In the genomic region with DNA sequence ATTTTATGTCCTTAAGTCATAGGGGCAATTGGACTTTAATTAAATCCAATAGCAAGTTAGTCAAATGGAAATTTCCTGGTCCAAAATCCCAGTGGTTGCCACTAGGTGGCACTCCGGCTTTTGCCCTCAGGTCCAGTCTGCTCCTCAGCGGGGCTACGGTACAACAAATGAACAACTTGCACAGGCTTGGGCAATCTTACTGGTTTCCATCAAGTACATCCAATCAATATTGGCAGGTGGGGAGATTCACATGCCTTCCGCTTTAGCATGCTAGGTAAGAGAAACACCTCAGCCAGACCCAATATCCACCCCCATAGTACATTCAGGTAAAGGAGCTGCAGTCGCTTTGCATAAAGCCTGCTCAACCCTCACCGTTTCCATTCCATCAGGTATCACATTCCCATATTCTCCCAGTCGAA, we compare ENCODE assay signal across 8 cellular contexts. TPM values are rescaled to one million over a fixed set of nuclear protein-coding genes. Genes with fewer than 3 reads are reported as not detected.
A peak's percentile ranks its signal among the peaks of the same experiment; 100 is the strongest.
DNase-seq lines count a peak whose midpoint lies in the region; ATAC-seq, FAIRE-seq and TF ChIP-seq lines count a peak whose summit lies in the region.

No MANE protein-coding gene starts in this region.

- peaks cover 9% of the 10 kb centered on the region for H3K36me3 Mint-ChIP-seq in progenitor cell of endocrine pancreas (ENCODE audit: insufficient read depth)

- H3K27me3 Mint-ChIP-seq in progenitor cell of endocrine pancreas, result no peaks in the 10 kb centered on the region

- no peak overlapping the region for H3K4me3 Mint-ChIP-seq in progenitor cell of endocrine pancreas (ENCODE audit: low read depth)

- H3K9me3 Mint-ChIP-seq in progenitor cell of endocrine pancreas (ENCODE audit: low read depth), result no peaks in the 10 kb centered on the region

- ATAC-seq in SK-N-SH treated with all-trans-retinoic acid at 6 μM for 48 hours (peak; percentile 76), HG03135 (IDR thresholded peaks at IDR 0.05; ENCODE audit: unreplicated experiment) (no peak), HG03045 (IDR thresholded peaks at IDR 0.05; ENCODE audit: unreplicated experiment) (no peak)

- intact Hi-C loops in head of caudate nucleus (cut with DNase I), result no loop called here

- peak; percentile 94 for TF ChIP-seq CTCF in progenitor cell of endocrine pancreas (IDR thresholded peaks at IDR 0.05; ENCODE audit: unreplicated experiment)

- peak; percentile 72 for DNase-seq in M059J (ENCODE audit: low read depth)
- peak; percentile 75 for DNase-seq in activated naive CD4-positive, alpha-beta T cell treated with anti-CD3 and anti-CD28 coated beads, Interleukin-2, amount 50 U/mL, for 16 hours
- peak; percentile 51 to 92 (median 81) for DNase-seq in head of caudate nucleus
- peak; percentile 60 for DNase-seq in progenitor cell of endocrine pancreas (ENCODE audit: low spot score, unreplicated experiment)

- H3K4me1 Mint-ChIP-seq in progenitor cell of endocrine pancreas (ENCODE audit: low read depth), result peaks cover 6% of the 10 kb centered on the region

- peak; percentile 96 for FAIRE-seq in G401.6 (lab: Jason Lieb, UNC)

- peak overlapping the region; percentile 30 for H3K27ac Mint-ChIP-seq in progenitor cell of endocrine pancreas

TF ChIP-seq in SK-N-SH treated with all-trans-retinoic acid at 6 μM for 48 hours, 23 proteins besides CTCF, POLR2A, EP300 and RAD21:
- TF ChIP-seq PPARA (CRISPR knock-in tag; IDR thresholded peaks at IDR 0.05; ENCODE audit: borderline replicate concordance) (no peak), ZFP3 (CRISPR knock-in tag; IDR thresholded peaks at IDR 0.05) (no peak), SNAI2 (CRISPR knock-in tag; IDR thresholded peaks at IDR 0.05) (no peak), BACH2 (CRISPR knock-in tag; IDR thresholded peaks at IDR 0.05; ENCODE audit: borderline replicate concordance) (no peak), ZC3H10 (CRISPR knock-in tag; IDR thresholded peaks at IDR 0.05) (no peak), ZNF8 (CRISPR knock-in tag; IDR thresholded peaks at IDR 0.05) (no peak), CSDC2 (CRISPR knock-in tag; IDR thresholded peaks at IDR 0.05) (no peak), ZFP30 (CRISPR knock-in tag; IDR thresholded peaks at IDR 0.05) (no peak), ZNF70 (CRISPR knock-in tag; IDR thresholded peaks at IDR 0.05) (no peak), RARB (CRISPR knock-in tag; IDR thresholded peaks at IDR 0.05) (no peak), GLIS3 (CRISPR knock-in tag; IDR thresholded peaks at IDR 0.05) (no peak), OSR1 (CRISPR knock-in tag; IDR thresholded peaks at IDR 0.05) (no peak), ZNF565 (CRISPR knock-in tag; conservative IDR thresholded peaks at IDR 0.05; ENCODE audit: low read depth) (no peak), TOX (CRISPR knock-in tag; IDR thresholded peaks at IDR 0.05; ENCODE audit: borderline replicate concordance) (no peak), ISL1 (CRISPR knock-in tag; IDR thresholded peaks at IDR 0.05) (no peak)
- TF ChIP-seq, protein P1, sequence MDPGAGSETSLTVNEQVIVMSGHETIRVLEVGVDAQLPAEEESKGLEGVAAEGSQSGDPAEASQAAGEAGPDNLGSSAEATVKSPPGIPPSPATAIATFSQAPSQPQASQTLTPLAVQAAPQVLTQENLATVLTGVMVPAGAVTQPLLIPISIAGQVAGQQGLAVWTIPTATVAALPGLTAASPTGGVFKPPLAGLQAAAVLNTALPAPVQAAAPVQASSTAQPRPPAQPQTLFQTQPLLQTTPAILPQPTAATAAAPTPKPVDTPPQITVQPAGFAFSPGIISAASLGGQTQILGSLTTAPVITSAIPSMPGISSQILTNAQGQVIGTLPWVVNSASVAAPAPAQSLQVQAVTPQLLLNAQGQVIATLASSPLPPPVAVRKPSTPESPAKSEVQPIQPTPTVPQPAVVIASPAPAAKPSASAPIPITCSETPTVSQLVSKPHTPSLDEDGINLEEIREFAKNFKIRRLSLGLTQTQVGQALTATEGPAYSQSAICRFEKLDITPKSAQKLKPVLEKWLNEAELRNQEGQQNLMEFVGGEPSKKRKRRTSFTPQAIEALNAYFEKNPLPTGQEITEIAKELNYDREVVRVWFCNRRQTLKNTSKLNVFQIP (CRISPR knock-in tag; IDR thresholded peaks at IDR 0.05; ENCODE audit: borderline replicate concordance, low read depth), result no peak
- TF ChIP-seq, protein P2, sequence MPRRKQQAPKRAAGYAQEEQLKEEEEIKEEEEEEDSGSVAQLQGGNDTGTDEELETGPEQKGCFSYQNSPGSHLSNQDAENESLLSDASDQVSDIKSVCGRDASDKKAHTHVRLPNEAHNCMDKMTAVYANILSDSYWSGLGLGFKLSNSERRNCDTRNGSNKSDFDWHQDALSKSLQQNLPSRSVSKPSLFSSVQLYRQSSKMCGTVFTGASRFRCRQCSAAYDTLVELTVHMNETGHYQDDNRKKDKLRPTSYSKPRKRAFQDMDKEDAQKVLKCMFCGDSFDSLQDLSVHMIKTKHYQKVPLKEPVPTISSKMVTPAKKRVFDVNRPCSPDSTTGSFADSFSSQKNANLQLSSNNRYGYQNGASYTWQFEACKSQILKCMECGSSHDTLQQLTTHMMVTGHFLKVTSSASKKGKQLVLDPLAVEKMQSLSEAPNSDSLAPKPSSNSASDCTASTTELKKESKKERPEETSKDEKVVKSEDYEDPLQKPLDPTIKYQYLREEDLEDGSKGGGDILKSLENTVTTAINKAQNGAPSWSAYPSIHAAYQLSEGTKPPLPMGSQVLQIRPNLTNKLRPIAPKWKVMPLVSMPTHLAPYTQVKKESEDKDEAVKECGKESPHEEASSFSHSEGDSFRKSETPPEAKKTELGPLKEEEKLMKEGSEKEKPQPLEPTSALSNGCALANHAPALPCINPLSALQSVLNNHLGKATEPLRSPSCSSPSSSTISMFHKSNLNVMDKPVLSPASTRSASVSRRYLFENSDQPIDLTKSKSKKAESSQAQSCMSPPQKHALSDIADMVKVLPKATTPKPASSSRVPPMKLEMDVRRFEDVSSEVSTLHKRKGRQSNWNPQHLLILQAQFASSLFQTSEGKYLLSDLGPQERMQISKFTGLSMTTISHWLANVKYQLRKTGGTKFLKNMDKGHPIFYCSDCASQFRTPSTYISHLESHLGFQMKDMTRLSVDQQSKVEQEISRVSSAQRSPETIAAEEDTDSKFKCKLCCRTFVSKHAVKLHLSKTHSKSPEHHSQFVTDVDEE (CRISPR knock-in tag; IDR thresholded peaks at IDR 0.05), result no peak
- TF ChIP-seq, protein P3, sequence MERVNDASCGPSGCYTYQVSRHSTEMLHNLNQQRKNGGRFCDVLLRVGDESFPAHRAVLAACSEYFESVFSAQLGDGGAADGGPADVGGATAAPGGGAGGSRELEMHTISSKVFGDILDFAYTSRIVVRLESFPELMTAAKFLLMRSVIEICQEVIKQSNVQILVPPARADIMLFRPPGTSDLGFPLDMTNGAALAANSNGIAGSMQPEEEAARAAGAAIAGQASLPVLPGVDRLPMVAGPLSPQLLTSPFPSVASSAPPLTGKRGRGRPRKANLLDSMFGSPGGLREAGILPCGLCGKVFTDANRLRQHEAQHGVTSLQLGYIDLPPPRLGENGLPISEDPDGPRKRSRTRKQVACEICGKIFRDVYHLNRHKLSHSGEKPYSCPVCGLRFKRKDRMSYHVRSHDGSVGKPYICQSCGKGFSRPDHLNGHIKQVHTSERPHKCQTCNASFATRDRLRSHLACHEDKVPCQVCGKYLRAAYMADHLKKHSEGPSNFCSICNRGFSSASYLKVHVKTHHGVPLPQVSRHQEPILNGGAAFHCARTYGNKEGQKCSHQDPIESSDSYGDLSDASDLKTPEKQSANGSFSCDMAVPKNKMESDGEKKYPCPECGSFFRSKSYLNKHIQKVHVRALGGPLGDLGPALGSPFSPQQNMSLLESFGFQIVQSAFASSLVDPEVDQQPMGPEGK (CRISPR knock-in tag; IDR thresholded peaks at IDR 0.05; ENCODE audit: borderline replicate concordance), result no peak

RNA-seq across cellular contexts. Expression of a gene that starts 6.3 kb away (rescaled TPM):
- 29.7 and 36.1 TPM in 2 replicates for total RNA-seq in M059J (2014; rRNA removed; shearing (Covaris generic))
- 20.1 and 20.6 TPM in 2 replicates for total RNA-seq in progenitor cell of endocrine pancreas

RNA-seq across cellular contexts. Expression of a gene that starts 14.4 kb away (rescaled TPM):
- 238 and 249 TPM in 2 replicates for total RNA-seq in M059J (2014; rRNA removed; shearing (Covaris generic))
- 94.0 and 114 TPM in 2 replicates for total RNA-seq in progenitor cell of endocrine pancreas

RNA-seq across cellular contexts. Expression of a gene that starts 14.4 kb away (rescaled TPM):
- 8.2 and 17.0 TPM in 2 replicates for total RNA-seq in M059J (2014; rRNA removed; shearing (Covaris generic))
- 26.9 and 30.0 TPM in 2 replicates for total RNA-seq in progenitor cell of endocrine pancreas

RNA-seq across cellular contexts. Expression of a gene that starts 33.5 kb away (rescaled TPM):
- 443 and 538 TPM in 2 replicates for total RNA-seq in M059J (2014; rRNA removed; shearing (Covaris generic))
- total RNA-seq in progenitor cell of endocrine pancreas, result 106 and 111 TPM in 2 replicates

RNA-seq across cellular contexts. Expression of a gene that starts 39.8 kb away (rescaled TPM):
- total RNA-seq in M059J (2014; rRNA removed; shearing (Covaris generic)), result 9.8 and 11.5 TPM in 2 replicates
- total RNA-seq in progenitor cell of endocrine pancreas, result 13.0 and 15.0 TPM in 2 replicates
